Comparison of ENCODE assay signal across 9 cellular contexts in genomic region chr1:48203287-48203900, GRCh38. TPM values are rescaled to one million over a fixed set of nuclear protein-coding genes. Genes with fewer than 3 reads are reported as not detected.
DNase-seq lines count a peak whose midpoint lies in the region; ATAC-seq and TF ChIP-seq lines count a peak whose summit lies in the region.
"Had no signal": no experiment of that assay in that cellular context is flagged by ENCODE, and none has a peak within 500 bp of the region (broad histone marks: within the 10 kb centered on the region; RNA-seq: fewer than 3 reads in every experiment).

No MANE protein-coding gene starts in this region.

- no peaks in the 10 kb centered on the region for H3K9me3 ChIP-seq in colonic mucosa
- no peaks in the 10 kb centered on the region for H3K9me3 ChIP-seq in neural cell (ENCODE audit: low read length)

- ATAC-seq in stimulated activated naive CD8-positive, alpha-beta T cell treated with anti-CD3 and anti-CD28 coated beads, Interleukin-15, Interleukin-2, amounts not matched to agents 100 U/mL and 50 U/mL, for 24 hours = no peak
- ATAC-seq in effector memory CD8-positive, alpha-beta T cell (replicated peaks) = no peak
- no peak for ATAC-seq in GM21786 (IDR thresholded peaks at IDR 0.05; ENCODE audit: unreplicated experiment)

- intact Hi-C loops in colonic mucosa (cut with DNase I) = loop anchor here (5.0 kb wide), 3 partner anchors 96 to 466 kb away; partner anchors contain the start of gene TRABD2B

- DNase-seq in EL (peak; percentile 21), H7 (peak; percentile 70), NCI-H2196 (lab: John Stamatoyannopoulos, UW; ENCODE audit: unreplicated experiment) (peak; percentile 47), colonic mucosa (no peak)
- DNase-seq in stimulated activated naive CD8-positive, alpha-beta T cell treated with anti-CD3 and anti-CD28 coated beads, Interleukin-15, Interleukin-2, amounts not matched to agents 100 U/mL and 50 U/mL, for 24 hours = no peak
- DNase-seq in effector memory CD8-positive, alpha-beta T cell = no peak

- no peak overlapping the region for H3K4me2 ChIP-seq in neural cell (ENCODE audit: low read length)

- H3K9ac ChIP-seq in colonic mucosa (ENCODE audit: low read depth in 2 of 2, low read length in 2 of 2) (no peak overlapping the region), neural cell (ENCODE audit: low read length) (no peak overlapping the region)

- H3K36me3 ChIP-seq in H7 (replicated peaks; ENCODE audit: control insufficient read depth, insufficient read depth, low read length) (no peaks in the 10 kb centered on the region), colonic mucosa (no peaks in the 10 kb centered on the region), neural cell (ENCODE audit: insufficient read depth, low read length) (no peaks in the 10 kb centered on the region)

- H3K27me3 ChIP-seq in H7 (ENCODE audit: control insufficient read depth, insufficient read depth, low read length) (no peaks in the 10 kb centered on the region), colonic mucosa (no peaks in the 10 kb centered on the region), neural cell (ENCODE audit: insufficient read depth, low read depth, low read length) (no peaks in the 10 kb centered on the region)

- no peak overlapping the region for H3K4me3 Mint-ChIP-seq in effector memory CD8-positive, alpha-beta T cell

- no peaks in the 10 kb centered on the region for H3K4me1 Mint-ChIP-seq in effector memory CD8-positive, alpha-beta T cell (ENCODE audit: low read depth in 2 of 2)

- TF ChIP-seq EP300 in neural cell (conservative IDR thresholded peaks at IDR 0.05; ENCODE audit: poor library complexity, severe bottlenecking) = no peak

- H3K27ac ChIP-seq in colonic mucosa = no peak overlapping the region
- no peak overlapping the region for H3K27ac ChIP-seq in neural cell (ENCODE audit: low read length)

- H3K4me3 ChIP-seq in H7 (ENCODE audit: insufficient read depth, low read depth, low read length) (no peak overlapping the region), colonic mucosa (no peak overlapping the region), neural cell (ENCODE audit: low read length) (no peak overlapping the region)

- H3K36me3 Mint-ChIP-seq in effector memory CD8-positive, alpha-beta T cell (ENCODE audit: insufficient read depth) = no peaks in the 10 kb centered on the region

- peaks cover 16 to 23% of the 10 kb centered on the region in 2 donors for H3K27me3 Mint-ChIP-seq in effector memory CD8-positive, alpha-beta T cell

- peak; percentile 68 for TF ChIP-seq RAD21 in neural cell (conservative IDR thresholded peaks at IDR 0.05)

- H3K9me3 Mint-ChIP-seq in effector memory CD8-positive, alpha-beta T cell = no peaks in the 10 kb centered on the region

- no peaks in the 10 kb centered on the region for H3F3A ChIP-seq in neural cell (ENCODE audit: insufficient read depth, low read length, poor library complexity, severe bottlenecking)

- TF ChIP-seq CTCF in colonic mucosa (IDR thresholded peaks at IDR 0.05) (peak; percentile 53), neural cell (IDR thresholded peaks at IDR 0.05; ENCODE audit: poor library complexity, severe bottlenecking) (peak; percentile 76)

- H3K4me1 ChIP-seq in colonic mucosa = no peaks in the 10 kb centered on the region

- H3K79me2 ChIP-seq in neural cell (replicated peaks; ENCODE audit: insufficient read depth, low read length) = no peaks in the 10 kb centered on the region

- no peak overlapping the region for H2AFZ ChIP-seq in neural cell (ENCODE audit: low read depth, low read length)

- H3K27ac Mint-ChIP-seq in effector memory CD8-positive, alpha-beta T cell = no peak overlapping the region

- no peaks in the 10 kb centered on the region for H3K9me2 ChIP-seq in neural cell (ENCODE audit: insufficient read depth, low read length)

- no peaks in the 10 kb centered on the region for H4K20me1 ChIP-seq in neural cell (ENCODE audit: insufficient read depth)

TF ChIP-seq in neural cell, 6 proteins besides CTCF, POLR2A, EP300 and RAD21:
- TF ChIP-seq TAF1 (IDR thresholded peaks at IDR 0.05; ENCODE audit: low read depth) (no peak), POLR2AphosphoS5 (IDR thresholded peaks at IDR 0.05) (no peak), EZH2 (IDR thresholded peaks at IDR 0.05; ENCODE audit: borderline replicate concordance, insufficient read depth, low read length, poor library complexity, severe bottlenecking) (no peak), SMC3 (conservative IDR thresholded peaks at IDR 0.05; ENCODE audit: poor library complexity) (peak; percentile 85), MXI1 (conservative IDR thresholded peaks at IDR 0.05; ENCODE audit: poor library complexity, severe bottlenecking) (no peak), REST (IDR thresholded peaks at IDR 0.05; ENCODE audit: borderline replicate concordance) (no peak)
TF ChIP-seq in neural cell: peak in this region for 1.

RNA-seq across cellular contexts. Expression of gene SLC5A9, which starts 19.1 kb away (rescaled TPM):
- 6.4 and 6.7 TPM in 2 replicates for total RNA-seq in H7 (2014; rRNA removed; shearing (Covaris generic))
- total RNA-seq in colonic mucosa = 1 to 10 TPM; 1.4 to 3.2 TPM
- polyA plus RNA-seq in neural cell = 0.32 TPM in 1 of 2 replicates, not detected in the other
- not detected in 2 replicates for polyA minus RNA-seq in neural cell
- total RNA-seq: pulmonary artery endothelial cell had no signal

Comparison
In these comparisons a context has a peak if more than half of its experiments do, and no peak if none do; other contexts are left out.
1. DNase-seq: peak in EL (single experiment), H7 (single experiment) and NCI-H2196 (single experiment); none in colonic mucosa (single experiment), stimulated activated naive CD8-positive, alpha-beta T cell treated with anti-CD3 and anti-CD28 coated beads, Interleukin-15, Interleukin-2, amounts not matched to agents 100 U/mL and 50 U/mL, for 24 hours (single experiment) and effector memory CD8-positive, alpha-beta T cell (0 of 3).